16 cellular contexts compared by ENCODE assay signal in the genomic region with DNA sequence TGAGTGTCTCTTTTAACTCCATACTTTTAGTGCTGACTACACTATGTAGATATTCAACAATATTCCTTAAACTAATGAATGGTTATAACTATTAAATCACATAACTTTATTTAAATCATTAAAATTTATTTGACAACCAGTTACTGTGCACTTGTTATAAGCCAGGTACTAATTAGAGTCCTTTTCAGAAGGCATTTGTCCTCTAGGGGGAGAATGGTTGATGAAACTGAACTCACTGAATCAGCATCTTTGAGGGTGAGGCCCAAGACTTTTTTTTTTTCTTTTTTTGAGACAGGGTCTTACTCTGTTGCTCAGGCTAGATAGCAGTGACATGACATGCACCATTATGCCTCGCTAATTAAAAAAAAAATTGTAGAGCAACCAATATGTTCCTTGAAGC.
DNase-seq lines count a peak whose midpoint lies in the region; ATAC-seq, FAIRE-seq and TF ChIP-seq lines count a peak whose summit lies in the region.
"Had no signal": no experiment of that assay in that cellular context is flagged by ENCODE, and none has a peak within 500 bp of the region (broad histone marks: within the 10 kb centered on the region; RNA-seq: fewer than 3 reads in every experiment).

No MANE protein-coding gene starts in this region.

- CTCF ChIA-PET in IMR-90 (lab: Yijun Ruan, JAX) = no interaction called here

- POLR2A ChIA-PET in IMR-90 (lab: Charles Lee; ENCODE audit: unreplicated experiment) = no interaction called here

- H2AK5ac ChIP-seq in IMR-90 (ENCODE audit: low read depth, low read length) = no peak overlapping the region

- ATAC-seq in IMR-90 (ENCODE audit: low read depth) = no peak
- no peak for ATAC-seq in HG02840 (IDR thresholded peaks at IDR 0.05; ENCODE audit: low FRiP score, unreplicated experiment)
- ATAC-seq: lower lobe of right lung had no signal

- intact Hi-C loops in IMR-90 (cut with micrococcal nuclease) (no loop called here), lower leg skin (cut with DNase I; ENCODE audit: low total_unique reads) (no loop called here)

- no peak overlapping the region for H3K4ac ChIP-seq in IMR-90 (ENCODE audit: low read depth, low read length)

- H3K4me3 ChIP-seq in IMR-90 (ENCODE audit: insufficient read depth, low read depth, low read length) (no peak overlapping the region), WI38 (ENCODE audit: low read depth, low read length) (no peak overlapping the region), kidney epithelial cell (ENCODE audit: low read depth, low read length) (no peak overlapping the region), MG63 (no peak overlapping the region), lower leg skin (ENCODE audit: low read depth, poor library complexity, severe bottlenecking) (no peak overlapping the region)
- H3K4me3 ChIP-seq: lower lobe of right lung had no signal

- no TSS peak for BruUV-seq in IMR-90 (replicated peaks; lab: Mats Ljungman, UMichigan)

- no peak overlapping the region for H3K23ac ChIP-seq in IMR-90 (ENCODE audit: low read depth, low read length)

- H3K9me3 ChIP-seq in IMR-90 (ENCODE audit: control insufficient read depth, insufficient read depth, low read length) (no peaks in the 10 kb centered on the region), MG63 (no peaks in the 10 kb centered on the region)
- H3K9me3 ChIP-seq: lower lobe of right lung had no signal

- no peak overlapping the region for H3K27ac ChIP-seq in IMR-90 (ENCODE audit: insufficient read depth, low read length)
- H3K27ac ChIP-seq: lower lobe of right lung had no signal

- H2BK20ac ChIP-seq in IMR-90 (ENCODE audit: low read depth, low read length) = no peak overlapping the region

- WGBS in IMR-90 (ENCODE audit: extremely low coverage in 2 of 2, insufficient read length in 1 of 2), 2 experiments = no CpG with 5 or more reads among the region's 1 CpG
- 88 to 93% methylated on average over 1 of the region's 1 CpG for WGBS in lower leg skin, 2 donors

- H3K79me1 ChIP-seq in IMR-90 (ENCODE audit: low read depth in 1 of 2, low read length in 2 of 2) = no peaks in the 10 kb centered on the region

- FAIRE-seq in H54 (lab: Jason Lieb, UNC) = no peak
- FAIRE-seq: G401.6, TTC549 had no signal

- no peak overlapping the region for H2AK9ac ChIP-seq in IMR-90 (replicated peaks; ENCODE audit: low read depth, low read length, poor library complexity)

- H3K36me3 ChIP-seq in IMR-90 (ENCODE audit: control insufficient read depth, insufficient read depth, low read length) (no peaks in the 10 kb centered on the region), kidney epithelial cell (ENCODE audit: control insufficient read depth, insufficient read depth, low read length) (no peaks in the 10 kb centered on the region), MG63 (no peaks in the 10 kb centered on the region)
- H3K36me3 ChIP-seq: lower lobe of right lung had no signal

- H3K9me1 ChIP-seq in IMR-90 (ENCODE audit: insufficient read depth, low read length) = no peaks in the 10 kb centered on the region

- no peak overlapping the region for H3K14ac ChIP-seq in IMR-90 (replicated peaks; ENCODE audit: low read depth, low read length)

- dilution Hi-C loops in IMR-90 (cut with HindIII; ENCODE audit: low sequenced_read_pairs, unreplicated experiment) = no loop called here

- H3K4me1 ChIP-seq in IMR-90 (ENCODE audit: control insufficient read depth, insufficient read depth, low read length) = no peaks in the 10 kb centered on the region
- H3K4me1 ChIP-seq: lower lobe of right lung had no signal

- no peak overlapping the region for H4K5ac ChIP-seq in IMR-90 (ENCODE audit: low read depth, low read length)

- no peak overlapping the region for H3K9ac ChIP-seq in IMR-90 (ENCODE audit: low read depth, low read length)

- H4K8ac ChIP-seq in IMR-90 (ENCODE audit: low read depth in 2 of 2, low read length in 2 of 2) = no peak overlapping the region

- no peak for TF ChIP-seq POLR2A in IMR-90 (IDR thresholded peaks at IDR 0.05; ENCODE audit: low read depth, low read length)
- TF ChIP-seq POLR2A in lower leg skin (IDR thresholded peaks at IDR 0.05) = no peak
- TF ChIP-seq POLR2A in H54 (IDR thresholded peaks at IDR 0.05; ENCODE audit: low read depth, low read length) = no peak

- H3K56ac ChIP-seq in IMR-90 (ENCODE audit: extremely low read depth, insufficient read depth, low read length) = no peak overlapping the region

- H3K4me2 ChIP-seq in IMR-90 (ENCODE audit: low read depth, low read length) = no peak overlapping the region

- no peaks in the 10 kb centered on the region for H4K20me1 ChIP-seq in IMR-90 (ENCODE audit: insufficient read depth, low read length)

- no peak overlapping the region for H2BK15ac ChIP-seq in IMR-90 (ENCODE audit: low read depth, low read length)

- H3K27me3 ChIP-seq in IMR-90 (ENCODE audit: control insufficient read depth, insufficient read depth, low read length) (peaks cover 2% of the 10 kb centered on the region), kidney epithelial cell (ENCODE audit: control insufficient read depth, insufficient read depth, low read length) (no peaks in the 10 kb centered on the region), MG63 (no peaks in the 10 kb centered on the region)

- no peak overlapping the region for H2AFZ ChIP-seq in IMR-90 (replicated peaks; ENCODE audit: low read length, poor library complexity)

- H2BK5ac ChIP-seq in IMR-90 (ENCODE audit: low read depth, low read length, poor library complexity, severe bottlenecking) = no peak overlapping the region

- no peak overlapping the region for H2BK120ac ChIP-seq in IMR-90 (ENCODE audit: low read depth, low read length)

- no peak overlapping the region for H4K91ac ChIP-seq in IMR-90 (ENCODE audit: insufficient read depth, low read depth, low read length)

- TF ChIP-seq CTCF in IMR-90 (conservative IDR thresholded peaks at IDR 0.05; ENCODE audit: low read depth, low read length) (no peak), WI38 (IDR thresholded peaks at IDR 0.05; ENCODE audit: low read depth, low read length) (0 out of 2 replicates have a peak, but pooled peaks have one; percentile 7), kidney epithelial cell (IDR thresholded peaks at IDR 0.05; ENCODE audit: insufficient read depth, low read length, poor library complexity, severe bottlenecking) (peak; percentile 20), lower leg skin (IDR thresholded peaks at IDR 0.05) (no peak)

- H3K18ac ChIP-seq in IMR-90 (ENCODE audit: low read depth, low read length) = no peak overlapping the region

- DNase-seq in ELR (ENCODE audit: low read depth) = peak; percentile 26
- DNase-seq in IMR-90 = no peak
- DNase-seq in kidney epithelial cell (ENCODE audit: low read depth) = no peak
- no peak for DNase-seq in MG63
- no peak for DNase-seq in lower leg skin (ENCODE audit: low spot score in 2 of 2)
- DNase-seq in H54 (ENCODE audit: insufficient read length, low spot score) = no peak
- DNase-seq: activated CD8-positive, alpha-beta memory T cell treated with anti-CD3 and anti-CD28 coated beads for 24 hours; CD4-positive, alpha-beta T cell; erythroblast; hippocampal formation; lower lobe of right lung; Right ventricle myocardium superior had no signal

- TF ChIP-seq RAD21 in IMR-90 (IDR thresholded peaks at IDR 0.05; ENCODE audit: low read length) = no peak

- in situ Hi-C loops in IMR-90 (cut with MboI; ENCODE audit: low sequenced_read_pairs) = loop anchor here (25.0 kb wide), 2 partner anchors 889 to 1114 kb away; partner anchors contain the start of genes DDIAS and PRCP

TF ChIP-seq in IMR-90, 13 proteins besides CTCF, POLR2A, EP300 and RAD21:
- no peak for TF ChIP-seq RFX5 (IDR thresholded peaks at IDR 0.05; ENCODE audit: low read depth, low read length)
- TF ChIP-seq MAFK (IDR thresholded peaks at IDR 0.05; ENCODE audit: low read depth, low read length) = 0 out of 2 replicates have a peak, but pooled peaks have one; percentile 19
- TF ChIP-seq CHD1 (IDR thresholded peaks at IDR 0.05; ENCODE audit: low read depth, low read length) = no peak
- no peak for TF ChIP-seq NFE2L2 (IDR thresholded peaks at IDR 0.05; ENCODE audit: low read depth, low read length)
- TF ChIP-seq MXI1 (IDR thresholded peaks at IDR 0.05; ENCODE audit: borderline replicate concordance, low read depth, low read length) = no peak

Comparison
In these comparisons a context has a peak if more than half of its experiments do, and no peak if none do; other contexts are left out.
1. CTCF ChIP-seq: peak in WI38 (single experiment) and kidney epithelial cell (single experiment); none in IMR-90 (single experiment) and lower leg skin (0 of 3).